In the genomic region with DNA sequence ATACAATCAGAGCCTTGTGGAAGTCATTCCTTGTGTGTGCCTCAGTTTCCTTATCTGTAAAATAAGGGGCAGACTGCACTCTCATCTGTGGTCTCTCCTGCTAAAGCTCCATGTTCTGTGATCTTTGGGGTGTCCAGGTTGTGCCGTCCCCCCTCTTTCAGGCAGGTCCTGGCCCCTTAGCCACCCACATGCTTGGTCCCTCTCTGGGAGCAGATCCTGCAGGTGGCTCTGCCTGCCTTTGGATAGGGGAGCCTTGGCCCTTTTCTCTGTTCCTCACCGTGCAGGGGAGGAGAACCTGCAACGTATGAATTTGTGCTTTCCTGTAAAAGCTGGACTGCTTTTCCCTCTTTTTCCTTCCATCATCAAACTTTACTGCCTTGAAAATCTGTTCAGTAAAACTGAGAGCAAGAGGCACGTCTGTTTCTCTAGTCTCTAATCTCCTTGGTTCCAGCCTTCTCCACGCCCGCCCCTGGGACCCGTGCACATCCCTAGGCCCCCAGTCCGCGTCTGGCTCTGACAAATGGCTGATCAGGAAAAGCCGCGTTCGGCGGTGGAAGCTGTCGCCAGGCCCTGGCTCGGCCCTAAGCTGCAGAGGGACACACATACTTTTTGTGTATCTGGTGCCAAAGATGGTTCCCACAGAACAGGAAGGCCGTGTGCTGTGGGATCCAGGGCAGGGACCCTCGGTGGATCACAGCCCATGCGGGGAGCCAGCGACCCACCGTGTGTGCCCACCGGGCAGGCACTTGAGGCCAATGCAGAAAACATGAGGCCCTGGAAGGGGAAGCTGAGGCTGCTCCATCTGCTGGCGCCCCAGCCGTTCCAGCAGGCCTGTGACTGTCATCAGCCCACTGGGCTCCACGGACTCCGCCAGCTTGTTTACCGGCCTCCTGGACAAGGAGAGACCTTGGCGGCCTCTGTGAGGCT, we compare ENCODE assay signal across 2 cellular contexts.
TF ChIP-seq lines count a peak whose summit lies in the region.

No MANE protein-coding gene starts in this region.

TF ChIP-seq in A549, 52 proteins besides CTCF, POLR2A, EP300 and RAD21:
- TF ChIP-seq HOXA7 (CRISPR knock-in tag; IDR thresholded peaks at IDR 0.05) (no peak), ZFP36 (IDR thresholded peaks at IDR 0.05; ENCODE audit: borderline replicate concordance, partially characterized antibody) (no peak), NFE2L2 (conservative IDR thresholded peaks at IDR 0.05; ENCODE audit: low read length) (no peak), KDM5A (IDR thresholded peaks at IDR 0.05) (no peak), POLR2AphosphoS2 (conservative IDR thresholded peaks at IDR 0.05; ENCODE audit: low read length) (no peak), FOSB (CRISPR knock-in tag; IDR thresholded peaks at IDR 0.05) (no peak), HOXB13 (CRISPR knock-in tag; IDR thresholded peaks at IDR 0.05; ENCODE audit: low read depth) (no peak), HDAC2 (IDR thresholded peaks at IDR 0.05) (no peak), TFCP2L1 (CRISPR knock-in tag; IDR thresholded peaks at IDR 0.05) (no peak), FOXS1 (CRISPR knock-in tag; IDR thresholded peaks at IDR 0.05) (no peak), NR3C1 (IDR thresholded peaks at IDR 0.05) (no peak), CBX2 (IDR thresholded peaks at IDR 0.05; ENCODE audit: borderline replicate concordance, low read depth) (no peak)
- TF ChIP-seq, protein P1, sequence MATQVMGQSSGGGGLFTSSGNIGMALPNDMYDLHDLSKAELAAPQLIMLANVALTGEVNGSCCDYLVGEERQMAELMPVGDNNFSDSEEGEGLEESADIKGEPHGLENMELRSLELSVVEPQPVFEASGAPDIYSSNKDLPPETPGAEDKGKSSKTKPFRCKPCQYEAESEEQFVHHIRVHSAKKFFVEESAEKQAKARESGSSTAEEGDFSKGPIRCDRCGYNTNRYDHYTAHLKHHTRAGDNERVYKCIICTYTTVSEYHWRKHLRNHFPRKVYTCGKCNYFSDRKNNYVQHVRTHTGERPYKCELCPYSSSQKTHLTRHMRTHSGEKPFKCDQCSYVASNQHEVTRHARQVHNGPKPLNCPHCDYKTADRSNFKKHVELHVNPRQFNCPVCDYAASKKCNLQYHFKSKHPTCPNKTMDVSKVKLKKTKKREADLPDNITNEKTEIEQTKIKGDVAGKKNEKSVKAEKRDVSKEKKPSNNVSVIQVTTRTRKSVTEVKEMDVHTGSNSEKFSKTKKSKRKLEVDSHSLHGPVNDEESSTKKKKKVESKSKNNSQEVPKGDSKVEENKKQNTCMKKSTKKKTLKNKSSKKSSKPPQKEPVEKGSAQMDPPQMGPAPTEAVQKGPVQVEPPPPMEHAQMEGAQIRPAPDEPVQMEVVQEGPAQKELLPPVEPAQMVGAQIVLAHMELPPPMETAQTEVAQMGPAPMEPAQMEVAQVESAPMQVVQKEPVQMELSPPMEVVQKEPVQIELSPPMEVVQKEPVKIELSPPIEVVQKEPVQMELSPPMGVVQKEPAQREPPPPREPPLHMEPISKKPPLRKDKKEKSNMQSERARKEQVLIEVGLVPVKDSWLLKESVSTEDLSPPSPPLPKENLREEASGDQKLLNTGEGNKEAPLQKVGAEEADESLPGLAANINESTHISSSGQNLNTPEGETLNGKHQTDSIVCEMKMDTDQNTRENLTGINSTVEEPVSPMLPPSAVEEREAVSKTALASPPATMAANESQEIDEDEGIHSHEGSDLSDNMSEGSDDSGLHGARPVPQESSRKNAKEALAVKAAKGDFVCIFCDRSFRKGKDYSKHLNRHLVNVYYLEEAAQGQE (IDR thresholded peaks at IDR 0.05), result no peak

TF ChIP-seq in HCT116, 20 proteins besides CTCF, POLR2A, EP300 and RAD21:
- TF ChIP-seq ZNF274 (IDR thresholded peaks at IDR 0.05; ENCODE audit: low read depth, low read length) (no peak), EZH2phosphoT487 (IDR thresholded peaks at IDR 0.05; ENCODE audit: borderline replicate concordance) (no peak), SRF (IDR thresholded peaks at IDR 0.05; ENCODE audit: low read depth) (no peak), POLR2AphosphoS5 (IDR thresholded peaks at IDR 0.05; ENCODE audit: low read depth, low read length) (no peak), CBX3 (IDR thresholded peaks at IDR 0.05; ENCODE audit: low read depth) (no peak), JUND (IDR thresholded peaks at IDR 0.05) (no peak), YY1 (IDR thresholded peaks at IDR 0.05; ENCODE audit: extremely low read depth, insufficient replicate concordance, low read depth, low read length) (no peak), SP1 (IDR thresholded peaks at IDR 0.05; ENCODE audit: low read depth) (no peak), ELF1 (IDR thresholded peaks at IDR 0.05; ENCODE audit: borderline replicate concordance, low read depth) (no peak), TCF7L2 (IDR thresholded peaks at IDR 0.05; ENCODE audit: borderline replicate concordance, extremely low read depth, insufficient read depth, insufficient read length) (no peak), FOSL1 (IDR thresholded peaks at IDR 0.05; ENCODE audit: low read depth) (no peak), CEBPB (IDR thresholded peaks at IDR 0.05; ENCODE audit: low read depth) (no peak), EZH2 (IDR thresholded peaks at IDR 0.05) (no peak), ZFX (IDR thresholded peaks at IDR 0.05) (no peak)
- TF ChIP-seq, protein P1 (IDR thresholded peaks at IDR 0.05; ENCODE audit: low read depth), result no peak
- TF ChIP-seq, protein P2, sequence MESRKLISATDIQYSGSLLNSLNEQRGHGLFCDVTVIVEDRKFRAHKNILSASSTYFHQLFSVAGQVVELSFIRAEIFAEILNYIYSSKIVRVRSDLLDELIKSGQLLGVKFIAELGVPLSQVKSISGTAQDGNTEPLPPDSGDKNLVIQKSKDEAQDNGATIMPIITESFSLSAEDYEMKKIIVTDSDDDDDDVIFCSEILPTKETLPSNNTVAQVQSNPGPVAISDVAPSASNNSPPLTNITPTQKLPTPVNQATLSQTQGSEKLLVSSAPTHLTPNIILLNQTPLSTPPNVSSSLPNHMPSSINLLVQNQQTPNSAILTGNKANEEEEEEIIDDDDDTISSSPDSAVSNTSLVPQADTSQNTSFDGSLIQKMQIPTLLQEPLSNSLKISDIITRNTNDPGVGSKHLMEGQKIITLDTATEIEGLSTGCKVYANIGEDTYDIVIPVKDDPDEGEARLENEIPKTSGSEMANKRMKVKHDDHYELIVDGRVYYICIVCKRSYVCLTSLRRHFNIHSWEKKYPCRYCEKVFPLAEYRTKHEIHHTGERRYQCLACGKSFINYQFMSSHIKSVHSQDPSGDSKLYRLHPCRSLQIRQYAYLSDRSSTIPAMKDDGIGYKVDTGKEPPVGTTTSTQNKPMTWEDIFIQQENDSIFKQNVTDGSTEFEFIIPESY (IDR thresholded peaks at IDR 0.05; ENCODE audit: extremely low read depth, insufficient replicate concordance, low read length), result no peak
- TF ChIP-seq, protein P3, sequence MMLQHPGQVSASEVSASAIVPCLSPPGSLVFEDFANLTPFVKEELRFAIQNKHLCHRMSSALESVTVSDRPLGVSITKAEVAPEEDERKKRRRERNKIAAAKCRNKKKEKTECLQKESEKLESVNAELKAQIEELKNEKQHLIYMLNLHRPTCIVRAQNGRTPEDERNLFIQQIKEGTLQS (IDR thresholded peaks at IDR 0.05), result no peak
